Comparison of ENCODE assay signal across 8 cellular contexts in genomic region chr5:93621340-93621872, GRCh38. TPM values are rescaled to one million over a fixed set of nuclear protein-coding genes. Genes with fewer than 3 reads are reported as not detected.
A peak's percentile ranks its signal among the peaks of the same experiment; 100 is the strongest.
DNase-seq lines count a peak whose midpoint lies in the region; ATAC-seq and TF ChIP-seq lines count a peak whose summit lies in the region.

No MANE protein-coding gene starts in this region.

- no peak overlapping the region for H3K9ac ChIP-seq in mammary epithelial cell (ENCODE audit: insufficient read depth, low read length)

- intact Hi-C loops in mammary epithelial cell (cut with micrococcal nuclease) = no loop called here
- intact Hi-C loops in sigmoid colon (cut with DNase I) = loop anchor here (5.0 kb wide), 1 partner anchor 39 kb away; the partner anchor contains the start of genes NR2F1 and NR2F1-AS1

- H3K27ac ChIP-seq in mammary epithelial cell (ENCODE audit: insufficient read depth, low read depth, low read length) = no peak overlapping the region
- peak overlapping the region; percentile 73 to 88 (median 79) for H3K27ac ChIP-seq in sigmoid colon

- peak overlapping the region; percentile 97 for H2AFZ ChIP-seq in mammary epithelial cell (ENCODE audit: low read depth, low read length)

- in situ Hi-C loops in mammary epithelial cell (cut with MboI; ENCODE audit: low sequenced_read_pairs in 2 of 2) = loop anchor here in 1 of 2 donors (25.0 kb wide), 1 partner anchor 166 kb away; no protein-coding TSS in a partner anchor

- H3K79me2 ChIP-seq in mammary epithelial cell (ENCODE audit: insufficient read depth, low read length) = no peaks in the 10 kb centered on the region

- dilution Hi-C loops in mammary epithelial cell (cut with HindIII; ENCODE audit: low sequenced_read_pairs) = loop anchor here (10.0 kb wide), 1 partner anchor 73 kb away; no protein-coding TSS in a partner anchor

- DNase-seq in NCI-H2227 (lab: John Stamatoyannopoulos, UW; ENCODE audit: unreplicated experiment) (peak; percentile 95), NCI-H2227 treated with DMSO at 0.1 percent for 48 hours (lab: John Stamatoyannopoulos, UW) (no peak), OCI-M1 (lab: John Stamatoyannopoulos, UW) (peak; percentile 71), mammary epithelial cell (peak; percentile 13), iPS-NIHi11 (ENCODE audit: low spot score) (peak; percentile 67), sigmoid colon (peak; percentile 89)

- H3K4me3 ChIP-seq in mammary epithelial cell (replicated peaks in 1 of 3; ENCODE audit: insufficient read depth in 1 of 3, low read depth in 2 of 3, low read length in 3 of 3) (peak overlapping the region in 2 of 3 experiments; percentile 16 to 73), sigmoid colon (peak overlapping the region; percentile 41 to 73 (median 66))

- no peaks in the 10 kb centered on the region for H3K27me3 ChIP-seq in mammary epithelial cell (ENCODE audit: insufficient read depth, low read length)
- no peaks in the 10 kb centered on the region for H3K27me3 ChIP-seq in sigmoid colon

- H3K9me3 ChIP-seq in mammary epithelial cell (replicated peaks; ENCODE audit: insufficient read depth, low read length) (no peaks in the 10 kb centered on the region), sigmoid colon (no peaks in the 10 kb centered on the region)

- TF ChIP-seq CTCF in mammary epithelial cell (conservative IDR thresholded peaks at IDR 0.05 in 1 of 2, IDR thresholded peaks at IDR 0.05 in 1 of 2; ENCODE audit: extremely low read depth in 1 of 2, insufficient read depth in 1 of 2, low read depth in 1 of 2, low read length in 2 of 2) = no peak
- TF ChIP-seq CTCF in sigmoid colon (IDR thresholded peaks at IDR 0.05) = no peak

- no peak for TF ChIP-seq POLR2A in sigmoid colon (IDR thresholded peaks at IDR 0.05)

- no peaks in the 10 kb centered on the region for H4K20me1 ChIP-seq in mammary epithelial cell (ENCODE audit: insufficient read depth, low read length)

- ATAC-seq in HG03139 (IDR thresholded peaks at IDR 0.05; ENCODE audit: unreplicated experiment) (peak; percentile 10), HG03432 (IDR thresholded peaks at IDR 0.05; ENCODE audit: unreplicated experiment) (no peak)

- 75% methylated on average over 13 of the region's 42 CpGs for WGBS in mammary epithelial cell (ENCODE audit: low coverage, missing lambda C conversion rate)
- WGBS in sigmoid colon, 2 donors = 2 to 5% methylated on average over 42 of the region's 42 CpGs

- peak overlapping the region; percentile 100 for H3K4me2 ChIP-seq in mammary epithelial cell (ENCODE audit: insufficient read depth, low read depth, low read length)

- no peak for TF ChIP-seq EP300 in sigmoid colon (IDR thresholded peaks at IDR 0.05)

- no TSS peak for BruUV-seq in mammary epithelial cell (replicated peaks; lab: Mats Ljungman, UMichigan)

- H3K4me1 ChIP-seq in mammary epithelial cell (ENCODE audit: insufficient read depth, low read length) = peaks cover 10% of the 10 kb centered on the region
- H3K4me1 ChIP-seq in sigmoid colon = peaks cover 0 to 9% (median 6%) of the 10 kb centered on the region in 4 donors

- CTCF ChIA-PET in mammary epithelial cell (lab: Charles Lee; ENCODE audit: low non-redundant PET) = interaction anchor here (0.7 kb wide), 1 partner anchor 53 kb away, joined by 4 read pairs; no protein-coding TSS in a partner anchor

- H3K36me3 ChIP-seq in mammary epithelial cell (ENCODE audit: insufficient read depth, low read length) (no peaks in the 10 kb centered on the region), sigmoid colon (no peaks in the 10 kb centered on the region)

RNA-seq across cellular contexts. Expression of gene NR2F1, which starts 38.4 kb away (rescaled TPM):
- total RNA-seq in mammary epithelial cell (1 to 10 TPM; 3.3 to 3.5 TPM), sigmoid colon (10 to 100 TPM; 16.3 to 24.1 (median 17.5) TPM)
- polyA plus RNA-seq in mammary epithelial cell (7.8 TPM), sigmoid colon (1 to 10 TPM; 1.4 to 8.4 (median 7.6) TPM)
- polyA minus RNA-seq in mammary epithelial cell = 0.10 TPM

RNA-seq across cellular contexts. Expression of gene NR2F1-AS1, which starts 40.4 kb away (rescaled TPM):
- total RNA-seq in mammary epithelial cell (10 to 100 TPM in 1 of 2 donors, 1 to 10 TPM in 1; 8.7 to 12.2 TPM), sigmoid colon (10 to 100 TPM in 1 of 4 donors, 1 to 10 TPM in 3; 6.7 to 15.2 (median 9.1) TPM)
- polyA plus RNA-seq in mammary epithelial cell (4.4 TPM), sigmoid colon (1 to 10 TPM; 1.4 to 9.0 (median 3.2) TPM)
- polyA minus RNA-seq in mammary epithelial cell = 0.26 TPM
